Comparison of ENCODE assay signal across 26 cellular contexts in genomic region chr22:48228468-48228867, GRCh38.
"Had no signal": no experiment of that assay in that cellular context is flagged by ENCODE, and none has a peak within 500 bp of the region (broad histone marks: within the 10 kb centered on the region; RNA-seq: fewer than 3 reads in every experiment).

No MANE protein-coding gene starts in this region.

- H3K9me3 ChIP-seq: thoracic aorta had no signal

- H3K27ac ChIP-seq: heart right ventricle, hepatocyte, left ventricle myocardium inferior, parathyroid adenoma, psoas muscle, right lobe of liver, stomach, thoracic aorta, tibial artery had no signal

- H3K4me3 Mint-ChIP-seq: mesothelial cell of epicardium; naive thymus-derived CD4-positive, alpha-beta T cell; natural killer cell treated with Interleukin-12 subunit alpha and Interleukin-12 subunit beta and Interleukin-15 and Interleukin-18, amount 100 ng/mL, for 72 hours; stimulated activated naive B cell treated with anti-CD40 and anti-IgM and Interleukin-4, amounts not matched to agents 10 μg/mL and 1 μg/mL and 100 μg/mL, for 72 hours; type B pancreatic cell had no signal

- H3K36me3 Mint-ChIP-seq: mesothelial cell of epicardium, type B pancreatic cell had no signal

- H3K4me1 ChIP-seq: heart right ventricle, left ventricle myocardium inferior, parathyroid adenoma, psoas muscle, right lobe of liver, stomach, tibial artery had no signal

- H3K36me3 ChIP-seq: heart right ventricle, left ventricle myocardium inferior, right lobe of liver, stomach, thoracic aorta, tibial artery had no signal

- H3K4me1 Mint-ChIP-seq: mesothelial cell of epicardium; naive thymus-derived CD4-positive, alpha-beta T cell; stimulated activated naive B cell treated with anti-CD40 and anti-IgM and Interleukin-4, amounts not matched to agents 10 μg/mL and 1 μg/mL and 100 μg/mL, for 72 hours had no signal

- ATAC-seq: heart right ventricle; left colon; naive thymus-derived CD4-positive, alpha-beta T cell; natural killer cell treated with Interleukin-12 subunit alpha and Interleukin-12 subunit beta and Interleukin-15 and Interleukin-18, amount 100 ng/mL, for 72 hours; psoas muscle; right lobe of liver; stimulated activated naive B cell treated with anti-CD40 and anti-IgM and Interleukin-4, amounts not matched to agents 10 μg/mL and 1 μg/mL and 100 μg/mL, for 72 hours; stimulated activated naive CD8-positive, alpha-beta T cell treated with anti-CD3 and anti-CD28 coated beads, Interleukin-15, Interleukin-2, amounts not matched to agents 100 U/mL and 50 U/mL, for 24 hours had no signal

- H3K27me3 ChIP-seq: hepatocyte, right lobe of liver, tibial artery had no signal

- H3K4me3 ChIP-seq: heart right ventricle, hepatocyte, left ventricle myocardium inferior, lung, psoas muscle, right lobe of liver, smooth muscle cell, stomach, thoracic aorta, tibial artery had no signal

- H3K9me3 Mint-ChIP-seq: natural killer cell treated with Interleukin-12 subunit alpha and Interleukin-12 subunit beta and Interleukin-15 and Interleukin-18, amount 100 ng/mL, for 72 hours had no signal

- H3K27ac Mint-ChIP-seq: mesothelial cell of epicardium; natural killer cell treated with Interleukin-12 subunit alpha and Interleukin-12 subunit beta and Interleukin-15 and Interleukin-18, amount 100 ng/mL, for 72 hours; stimulated activated naive B cell treated with anti-CD40 and anti-IgM and Interleukin-4, amounts not matched to agents 10 μg/mL and 1 μg/mL and 100 μg/mL, for 72 hours; type B pancreatic cell had no signal

- DNase-seq: glutamatergic neuron; heart right ventricle; kidney; left colon; left ventricle myocardium inferior; mesendoderm; naive thymus-derived CD4-positive, alpha-beta T cell; nucleus accumbens; psoas muscle; stimulated activated CD4-positive, alpha-beta T cell treated with anti-CD3 and anti-CD28 coated beads, Interleukin-12 subunit alpha, Interleukin-12 subunit beta, amount 100 ng/mL, for 4 hours; stimulated activated CD4-positive, alpha-beta T cell treated with anti-CD3 and anti-CD28 coated beads, Interleukin-15, amount 100 ng/mL, for 24 hours; stimulated activated CD4-positive, alpha-beta T cell treated with anti-CD3 and anti-CD28 coated beads, Interleukin-2, amount 100 ng/mL, for 24 hours; stimulated activated CD4-positive, alpha-beta T cell treated with anti-CD3 and anti-CD28 coated beads, Interleukin-4, amount 100 ng/mL, for 1 hour; stimulated activated naive B cell treated with anti-CD40 and anti-IgM and Interleukin-4, amounts not matched to agents 10 μg/mL and 1 μg/mL and 100 μg/mL, for 72 hours; stimulated activated naive CD8-positive, alpha-beta T cell treated with anti-CD3 and anti-CD28 coated beads, Interleukin-15, Interleukin-2, amounts not matched to agents 100 U/mL and 50 U/mL, for 24 hours; stomach; tibial artery had no signal
